8 cellular contexts compared by ENCODE assay signal in the genomic region with DNA sequence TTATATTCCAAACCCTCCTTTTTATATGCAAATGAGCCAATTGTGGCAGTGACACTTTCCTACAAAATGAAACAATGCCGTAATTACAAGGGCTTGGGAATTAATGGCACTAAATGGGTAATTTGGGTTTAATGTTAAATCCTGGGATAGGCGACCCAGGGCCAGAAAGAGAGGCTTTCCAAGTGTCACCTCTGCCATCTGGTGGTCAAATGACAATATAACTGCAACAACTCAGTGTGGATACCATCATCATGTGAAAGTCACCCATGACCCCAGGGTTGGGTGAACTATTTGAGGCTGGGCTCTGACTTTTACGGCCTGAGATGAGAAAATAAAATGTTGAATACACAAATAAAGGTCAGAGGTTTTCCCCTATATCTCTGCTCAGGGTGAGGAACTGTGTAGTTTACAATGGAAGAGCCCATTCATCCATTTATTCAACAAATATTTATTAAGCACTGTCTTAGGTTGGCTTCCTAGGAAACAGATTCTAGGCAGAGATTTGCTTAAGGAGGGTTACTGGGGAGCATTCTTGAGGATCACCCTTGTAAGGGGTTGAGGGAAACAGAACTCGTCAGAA.
A peak's percentile ranks its signal among the peaks of the same experiment; 100 is the strongest.
DNase-seq lines count a peak whose midpoint lies in the region; ATAC-seq and TF ChIP-seq lines count a peak whose summit lies in the region.

No MANE protein-coding gene starts in this region.

- H3K9ac ChIP-seq in OCI-LY1 (ENCODE audit: low read length): no peak overlapping the region

- H3K4me2 ChIP-seq in OCI-LY1 (ENCODE audit: low read length): no peak overlapping the region

- H3K4me1 ChIP-seq in OCI-LY1 (ENCODE audit: insufficient read depth, low read length, severe bottlenecking): no peaks in the 10 kb centered on the region

- H3K79me2 ChIP-seq in OCI-LY1 (ENCODE audit: insufficient read depth, low read length): no peaks in the 10 kb centered on the region

- no peaks in the 10 kb centered on the region for H3K36me3 Mint-ChIP-seq in activated T-cell treated with anti-CD3 and anti-CD28 coated beads, Interleukin-2, amount 50 U/mL, for 24 hours (ENCODE audit: low read depth)

- ATAC-seq in HG02981 (IDR thresholded peaks at IDR 0.05; ENCODE audit: unreplicated experiment) (peak; percentile 59), HG03280 (IDR thresholded peaks at IDR 0.05; ENCODE audit: unreplicated experiment) (no peak)

- no peaks in the 10 kb centered on the region for H3K9me2 ChIP-seq in OCI-LY1 (ENCODE audit: low read depth, low read length)

- H2AFZ ChIP-seq in OCI-LY1 (ENCODE audit: low read length): no peak overlapping the region

- peak; percentile 81 for TF ChIP-seq CTCF in OCI-LY1 (IDR thresholded peaks at IDR 0.05; ENCODE audit: low read length)

- no peak overlapping the region for H3K27ac Mint-ChIP-seq in activated T-cell treated with anti-CD3 and anti-CD28 coated beads, Interleukin-2, amount 50 U/mL, for 24 hours

- no peaks in the 10 kb centered on the region for H3K27me3 Mint-ChIP-seq in activated T-cell treated with anti-CD3 and anti-CD28 coated beads, Interleukin-2, amount 50 U/mL, for 24 hours

- H3K9me3 ChIP-seq in OCI-LY1 (ENCODE audit: low read length): no peaks in the 10 kb centered on the region

- H3K4me3 ChIP-seq in OCI-LY1 (ENCODE audit: low read depth, low read length, poor library complexity, severe bottlenecking): no peak overlapping the region

- DNase-seq in activated T-cell treated with anti-CD3 and anti-CD28 coated beads for 24 hours (ENCODE audit: low read depth): peak; percentile 16
- DNase-seq in activated T-cell treated with anti-CD3 and anti-CD28 coated beads, Interleukin-2, amount 50 U/mL, for 24 hours: no peak
- DNase-seq in astrocyte of the hippocampus (ENCODE audit: low read depth, low spot score): peak; percentile 72
- peak; percentile 69 for DNase-seq in iPS DF 4.7 (ENCODE audit: extremely low read depth, low spot score)
- DNase-seq in stimulated activated CD4-positive, alpha-beta T cell treated with anti-CD3 and anti-CD28 coated beads, Interleukin-2, amount 100 ng/mL, for 4 hours (ENCODE audit: low read depth): peak; percentile 10

- no peaks in the 10 kb centered on the region for H3K27me3 ChIP-seq in OCI-LY1 (ENCODE audit: insufficient read depth, low read length)

- H3K36me3 ChIP-seq in OCI-LY1 (ENCODE audit: insufficient read depth, low read length): no peaks in the 10 kb centered on the region

- no peaks in the 10 kb centered on the region for H3K9me3 Mint-ChIP-seq in activated T-cell treated with anti-CD3 and anti-CD28 coated beads, Interleukin-2, amount 50 U/mL, for 24 hours

- no peaks in the 10 kb centered on the region for H4K20me1 ChIP-seq in OCI-LY1 (ENCODE audit: insufficient read depth, low read length)

- no peak overlapping the region for H3K4me3 Mint-ChIP-seq in activated T-cell treated with anti-CD3 and anti-CD28 coated beads, Interleukin-2, amount 50 U/mL, for 24 hours

- H3F3A ChIP-seq in OCI-LY1 (ENCODE audit: insufficient read depth, low read length): no peaks in the 10 kb centered on the region

- peaks cover 7% of the 10 kb centered on the region for H3K4me1 Mint-ChIP-seq in activated T-cell treated with anti-CD3 and anti-CD28 coated beads, Interleukin-2, amount 50 U/mL, for 24 hours (ENCODE audit: low read depth)

- H3K27ac ChIP-seq in OCI-LY1 (ENCODE audit: low read depth, low read length, poor library complexity, severe bottlenecking): no peak overlapping the region
